18 cellular contexts compared by ENCODE assay signal in the genomic region with DNA sequence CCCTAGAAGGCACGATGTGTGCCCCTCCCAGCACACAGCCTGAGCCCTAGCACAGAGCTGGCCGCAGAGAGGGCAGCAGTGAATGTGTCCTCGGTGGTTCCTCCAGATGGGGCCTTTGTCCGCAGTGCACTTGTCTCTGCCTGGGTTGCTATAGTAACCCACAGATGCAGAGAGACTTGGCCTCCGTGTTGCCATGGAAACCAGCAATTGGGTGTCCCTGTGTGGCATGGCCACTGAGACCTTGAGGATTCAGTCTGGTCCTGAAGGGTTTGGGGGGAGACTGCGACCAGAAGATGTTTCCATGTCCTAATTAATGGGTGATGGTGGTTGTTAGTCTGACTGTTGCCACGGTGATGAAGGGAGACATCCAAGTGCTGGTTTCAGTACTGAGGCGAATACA. TPM values are rescaled to one million over a fixed set of nuclear protein-coding genes. Genes with fewer than 3 reads are reported as not detected.
DNase-seq lines count a peak whose midpoint lies in the region; ATAC-seq, FAIRE-seq and TF ChIP-seq lines count a peak whose summit lies in the region.
"Had no signal": no experiment of that assay in that cellular context is flagged by ENCODE, and none has a peak within 500 bp of the region (broad histone marks: within the 10 kb centered on the region; RNA-seq: fewer than 3 reads in every experiment).

No MANE protein-coding gene starts in this region.

- TF ChIP-seq POLR2A in GM12891 (IDR thresholded peaks at IDR 0.05; ENCODE audit: low read depth, low read length): no peak

- no peak overlapping the region for H2BK12ac ChIP-seq in mesenchymal stem cell (ENCODE audit: low read length in 2 of 2)

- no peak overlapping the region for H4K8ac ChIP-seq in mesenchymal stem cell (ENCODE audit: low read length)

- WGBS in mesenchymal stem cell: 77% methylated on average over 8 of the region's 8 CpGs

- no peak for ATAC-seq in HG02884 (IDR thresholded peaks at IDR 0.05; ENCODE audit: unreplicated experiment)
- ATAC-seq: Right ventricle myocardium inferior had no signal

- no peak overlapping the region for H2BK5ac ChIP-seq in mesenchymal stem cell (ENCODE audit: low read depth, low read length, poor library complexity, severe bottlenecking)

- no peaks in the 10 kb centered on the region; a peak in 1 of 22 replicates for H4K20me1 ChIP-seq in BLaER1 treated with 17β-estradiol and CSF1 and Interleukin-3, amounts not matched to agents 10 nM and 100 nM

- no peak for TF ChIP-seq CTCF in BE2C (IDR thresholded peaks at IDR 0.05; ENCODE audit: low read depth, low read length)

- no peaks in the 10 kb centered on the region for H3K79me1 ChIP-seq in mesenchymal stem cell (replicated peaks; ENCODE audit: low read length, poor library complexity, severe bottlenecking)

- H3K9me3 ChIP-seq in BLaER1 treated with 17β-estradiol and CSF1 and Interleukin-3, amounts not matched to agents 10 nM and 100 nM (replicated peaks in 1 of 11): no peaks in the 10 kb centered on the region
- H3K9me3 ChIP-seq in mesenchymal stem cell (ENCODE audit: control insufficient read depth, low read length): no peaks in the 10 kb centered on the region
- no peaks in the 10 kb centered on the region for H3K9me3 ChIP-seq in BE2C
- H3K9me3 ChIP-seq: adrenal gland, ovary, testis had no signal

- H3K27me3 ChIP-seq in BLaER1 treated with 17β-estradiol and CSF1 and Interleukin-3, amounts not matched to agents 10 nM and 100 nM: no peaks in the 10 kb centered on the region
- H3K27me3 ChIP-seq in mesenchymal stem cell (ENCODE audit: control insufficient read depth in 1 of 2, insufficient read depth in 1 of 2, low read length in 2 of 2) (peaks cover 38 to 58% of the 10 kb centered on the region in 2 experiments), BE2C (no peaks in the 10 kb centered on the region)
- H3K27me3 ChIP-seq: adrenal gland, ovary, testis had no signal

- no peak overlapping the region for H3K4me3 ChIP-seq in BLaER1 treated with 17β-estradiol and CSF1 and Interleukin-3, amounts not matched to agents 10 nM and 100 nM
- H3K4me3 ChIP-seq in mesenchymal stem cell (ENCODE audit: insufficient read depth in 1 of 2, low read depth in 1 of 2, low read length in 2 of 2) (no peak overlapping the region), BE2C (ENCODE audit: low read depth, low read length) (no peak overlapping the region)
- H3K4me3 ChIP-seq: adrenal gland, ovary, testis had no signal

- peak overlapping the region in 7 of 11 experiments; percentile 26 to 61 (median 45); a peak in 9 of 22 replicates for H3K4me2 ChIP-seq in BLaER1 treated with 17β-estradiol and CSF1 and Interleukin-3, amounts not matched to agents 10 nM and 100 nM
- no peak overlapping the region for H3K4me2 ChIP-seq in mesenchymal stem cell (ENCODE audit: low read length, poor library complexity, severe bottlenecking)

- H3K4me1 ChIP-seq in BLaER1 treated with 17β-estradiol and CSF1 and Interleukin-3, amounts not matched to agents 10 nM and 100 nM: peaks cover 3 to 16% (median 15%) of the 10 kb centered on the region in 10 experiments; a peak in 17 of 20 replicates
- H3K4me1 ChIP-seq in mesenchymal stem cell (ENCODE audit: control insufficient read depth, insufficient read depth, low read depth, low read length) (peaks cover 2% of the 10 kb centered on the region), BE2C (peaks cover 26% of the 10 kb centered on the region)

- no peak for FAIRE-seq in GM12891 (lab: Jason Lieb, UNC)
- FAIRE-seq: H1 had no signal

- no peak overlapping the region for H3K18ac ChIP-seq in mesenchymal stem cell (ENCODE audit: low read depth in 1 of 2, low read length in 2 of 2)

- H2AK5ac ChIP-seq in mesenchymal stem cell (ENCODE audit: low read length, severe bottlenecking): no peak overlapping the region

- H2BK120ac ChIP-seq in mesenchymal stem cell (ENCODE audit: low read depth, low read length): no peak overlapping the region

- no peak overlapping the region for H2AFZ ChIP-seq in mesenchymal stem cell (ENCODE audit: low read depth, low read length)

- H4K91ac ChIP-seq in mesenchymal stem cell (ENCODE audit: low read length): no peak overlapping the region

- no peak overlapping the region for H3K4ac ChIP-seq in mesenchymal stem cell (ENCODE audit: low read depth in 1 of 2, low read length in 2 of 2)

- H3K14ac ChIP-seq in mesenchymal stem cell (ENCODE audit: low read length in 2 of 2): no peak overlapping the region

- H3K9ac ChIP-seq in BLaER1 treated with 17β-estradiol and CSF1 and Interleukin-3, amounts not matched to agents 10 nM and 100 nM: no peak overlapping the region
- no peak overlapping the region for H3K9ac ChIP-seq in mesenchymal stem cell (ENCODE audit: low read length)

- no peak overlapping the region for H2BK15ac ChIP-seq in mesenchymal stem cell (ENCODE audit: low read depth, poor library complexity, severe bottlenecking)

- H3K36me3 ChIP-seq in BLaER1 treated with 17β-estradiol and CSF1 and Interleukin-3, amounts not matched to agents 10 nM and 100 nM: no peaks in the 10 kb centered on the region
- H3K36me3 ChIP-seq in mesenchymal stem cell (ENCODE audit: control insufficient read depth in 1 of 2, insufficient read depth in 2 of 2, low read depth in 1 of 2, low read length in 2 of 2) (no peaks in the 10 kb centered on the region), BE2C (no peaks in the 10 kb centered on the region)
- H3K36me3 ChIP-seq: adrenal gland, ovary had no signal

- H3K27ac ChIP-seq in BLaER1 treated with 17β-estradiol and CSF1 and Interleukin-3, amounts not matched to agents 10 nM and 100 nM: no peak overlapping the region
- H3K27ac ChIP-seq in mesenchymal stem cell (ENCODE audit: low read length, poor library complexity, severe bottlenecking): no peak overlapping the region
- H3K27ac ChIP-seq: HL-60, ovary, testis had no signal

- peak; percentile 35 for DNase-seq in NCI-H1092 (lab: John Stamatoyannopoulos, UW)
- peak; percentile 45 for DNase-seq in cerebellar cortex (ENCODE audit: low spot score)
- peak; percentile 32 for DNase-seq in midbrain (lab: John Stamatoyannopoulos, UW)
- no peak for DNase-seq in mesenchymal stem cell
- no peak for DNase-seq in BE2C
- no peak for DNase-seq in GM12891 (ENCODE audit: insufficient read length, low spot score)
- DNase-seq: hippocampal formation; NCI-H345; stimulated activated CD4-positive, alpha-beta T cell treated with anti-CD3 and anti-CD28 coated beads, Interleukin-4, amount 100 ng/mL, for 1 hour; T-helper 2 cell; testis had no signal

- H3K23ac ChIP-seq in mesenchymal stem cell (ENCODE audit: low read length in 2 of 2): no peak overlapping the region

TF ChIP-seq in GM12891, 5 proteins besides CTCF, POLR2A, EP300 and RAD21:
- TF ChIP-seq TAF1 (IDR thresholded peaks at IDR 0.05; ENCODE audit: low read depth, low read length) (no peak), SPI1 (IDR thresholded peaks at IDR 0.05; ENCODE audit: low read depth, low read length) (no peak), POU2F2 (IDR thresholded peaks at IDR 0.05; ENCODE audit: low read depth, low read length) (no peak)
TF ChIP-seq in GM12891: peak in this region for 0.

RNA-seq across cellular contexts. Expression of a gene that starts 42.6 kb away (rescaled TPM):
- polyA plus RNA-seq in mesenchymal stem cell (2013, experiment 1 of 2): 1.9 TPM
- 1.9 TPM for polyA plus RNA-seq in mesenchymal stem cell (2013, experiment 2 of 2)
- 17.7 TPM for polyA plus RNA-seq in BE2C (2012; ENCODE audit: insufficient read depth, insufficient read length, low read depth)
- 0.14 TPM for polyA plus RNA-seq in GM12891 (2012; ENCODE audit: low read depth, missing spikeins)

RNA-seq across cellular contexts. Expression of a gene that starts 51.3 kb away (rescaled TPM):
- polyA plus RNA-seq in mesenchymal stem cell (2013, experiment 1 of 2): 570 TPM
- polyA plus RNA-seq in mesenchymal stem cell (2013, experiment 2 of 2): 566 TPM
- 109 TPM for polyA plus RNA-seq in BE2C (2012; ENCODE audit: insufficient read depth, insufficient read length, low read depth)
- polyA plus RNA-seq in GM12891 (2012; ENCODE audit: low read depth, missing spikeins): 350 TPM

Comparison
In these comparisons a context has a peak if more than half of its experiments do, and no peak if none do; other contexts are left out.
1. DNase-seq: peak in NCI-H1092 (single experiment), cerebellar cortex (single experiment) and midbrain (single experiment); none in mesenchymal stem cell (single experiment), BE2C (single experiment) and GM12891 (single experiment).